ENCODE assay signal across 8 cellular contexts in the genomic region with DNA sequence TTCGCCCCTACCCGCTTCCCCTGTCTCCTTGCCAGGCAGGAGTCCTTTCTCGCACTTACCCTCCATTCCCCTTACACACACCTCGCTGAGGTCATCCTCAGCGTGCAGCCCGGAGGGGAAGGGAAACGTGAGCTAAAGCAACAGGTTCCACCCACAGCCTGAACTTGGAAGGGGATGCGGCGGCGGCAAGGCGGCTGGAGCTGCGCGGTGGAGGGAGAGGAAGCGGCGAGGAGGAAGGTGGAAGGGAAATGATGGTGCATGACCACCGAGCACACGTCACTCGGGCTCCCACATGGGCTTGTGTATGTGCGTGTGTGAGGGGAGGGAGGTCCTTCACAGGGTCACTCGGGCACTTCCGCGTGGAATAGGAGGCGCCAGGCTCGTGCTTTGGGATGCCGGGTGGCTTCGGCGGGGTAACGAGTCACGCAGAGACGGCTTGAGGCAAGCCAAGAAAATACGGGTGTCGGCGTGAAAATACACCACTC.
DNase-seq lines count a peak whose midpoint lies in the region; ATAC-seq and TF ChIP-seq lines count a peak whose summit lies in the region.

No MANE protein-coding gene starts in this region.

- peak; percentile 38 for ATAC-seq in GM19467 (IDR thresholded peaks at IDR 0.05; ENCODE audit: unreplicated experiment)
- peak; percentile 31 for ATAC-seq in HG03571 (IDR thresholded peaks at IDR 0.05; ENCODE audit: unreplicated experiment)
- ATAC-seq in stimulated activated naive CD8-positive, alpha-beta T cell treated with anti-CD3 and anti-CD28 coated beads, Interleukin-15, amount 100 ng/mL, for 72 hours, result peak; percentile 72
- ATAC-seq in GM21515 (IDR thresholded peaks at IDR 0.05; ENCODE audit: unreplicated experiment), result no peak

- peaks cover 25% of the 10 kb centered on the region for H3K4me1 Mint-ChIP-seq in stimulated activated naive CD8-positive, alpha-beta T cell treated with anti-CD3 and anti-CD28 coated beads, Interleukin-15, amount 100 ng/mL, for 72 hours

- H3K27ac ChIP-seq in SJSA1 (peak overlapping the region; percentile 94), liver (ENCODE audit: low read depth in 1 of 2, low read length in 2 of 2) (peak overlapping the region; percentile 88 to 98)

- H3K4me3 Mint-ChIP-seq in stimulated activated naive CD8-positive, alpha-beta T cell treated with anti-CD3 and anti-CD28 coated beads, Interleukin-15, amount 100 ng/mL, for 72 hours, result peak overlapping the region; percentile 77 to 78

- H3K27me3 ChIP-seq in SJSA1 (replicated peaks) (no peaks in the 10 kb centered on the region), liver (ENCODE audit: control insufficient read depth in 4 of 4, insufficient read depth in 4 of 4, low read length in 3 of 4) (no peaks in the 10 kb centered on the region)

- no peak for TF ChIP-seq RAD21 in liver (IDR thresholded peaks at IDR 0.05)

- peak overlapping the region; percentile 55 to 69 for H3K9ac ChIP-seq in liver (ENCODE audit: low read depth in 1 of 2, low read length in 2 of 2)

- WGBS in liver, result 5% methylated on average over 33 of the region's 33 CpGs

- H3K9me3 Mint-ChIP-seq in stimulated activated naive CD8-positive, alpha-beta T cell treated with anti-CD3 and anti-CD28 coated beads, Interleukin-15, amount 100 ng/mL, for 72 hours, result no peaks in the 10 kb centered on the region

- H3K4me3 ChIP-seq in SJSA1, result peak overlapping the region; percentile 70
- H3K4me3 ChIP-seq in liver (ENCODE audit: low read depth in 1 of 3, low read length in 3 of 3), result peak overlapping the region; percentile 81 to 89 (median 85)

- no peaks in the 10 kb centered on the region for H3K9me3 ChIP-seq in SJSA1 (replicated peaks)
- H3K9me3 ChIP-seq in liver (ENCODE audit: control insufficient read depth in 4 of 4, low read length in 3 of 4), result no peaks in the 10 kb centered on the region

- TF ChIP-seq CTCF in liver (IDR thresholded peaks at IDR 0.05; ENCODE audit: low read depth, low read length, missing input control), result no peak

- peaks cover 75% of the 10 kb centered on the region for H3K27me3 Mint-ChIP-seq in stimulated activated naive CD8-positive, alpha-beta T cell treated with anti-CD3 and anti-CD28 coated beads, Interleukin-15, amount 100 ng/mL, for 72 hours

- DNase-seq in DMS79 (lab: John Stamatoyannopoulos, UW), result peak; percentile 55
- DNase-seq in SJSA1 (ENCODE audit: low read depth in 1 of 2, low spot score in 2 of 2), result peak; percentile 87 to 90
- DNase-seq in dermis microvascular lymphatic vessel endothelial cell (ENCODE audit: low read depth in 2 of 2), result peak; percentile 93 to 96
- peak in 1 of 2 donors; percentile 36 for DNase-seq in stimulated activated naive CD8-positive, alpha-beta T cell treated with anti-CD3 and anti-CD28 coated beads, Interleukin-15, amount 100 ng/mL, for 72 hours

- peaks cover 40% of the 10 kb centered on the region for H3K4me1 ChIP-seq in SJSA1 (replicated peaks)
- H3K4me1 ChIP-seq in liver (ENCODE audit: control insufficient read depth in 4 of 4, insufficient read depth in 4 of 4, low read length in 3 of 4), result peaks cover 0 to 46% (median 27%) of the 10 kb centered on the region in 4 donors

- H3K36me3 ChIP-seq in SJSA1, result peaks cover 26% of the 10 kb centered on the region
- H3K36me3 ChIP-seq in liver (ENCODE audit: control insufficient read depth in 4 of 4, insufficient read depth in 3 of 4, low read depth in 1 of 4, low read length in 3 of 4), result no peaks in the 10 kb centered on the region

- H3K27ac Mint-ChIP-seq in stimulated activated naive CD8-positive, alpha-beta T cell treated with anti-CD3 and anti-CD28 coated beads, Interleukin-15, amount 100 ng/mL, for 72 hours, result no peak overlapping the region

TF ChIP-seq in liver, 16 proteins besides CTCF, POLR2A, EP300 and RAD21:
- TF ChIP-seq RXRA (IDR thresholded peaks at IDR 0.05), result peak in 1 of 2 donors; percentile 29
- TF ChIP-seq NR2F2 (IDR thresholded peaks at IDR 0.05), result peak; percentile 61
- TF ChIP-seq, protein P1, sequence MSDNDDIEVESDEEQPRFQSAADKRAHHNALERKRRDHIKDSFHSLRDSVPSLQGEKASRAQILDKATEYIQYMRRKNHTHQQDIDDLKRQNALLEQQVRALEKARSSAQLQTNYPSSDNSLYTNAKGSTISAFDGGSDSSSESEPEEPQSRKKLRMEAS (IDR thresholded peaks at IDR 0.05), result no peak
- TF ChIP-seq, protein P2, sequence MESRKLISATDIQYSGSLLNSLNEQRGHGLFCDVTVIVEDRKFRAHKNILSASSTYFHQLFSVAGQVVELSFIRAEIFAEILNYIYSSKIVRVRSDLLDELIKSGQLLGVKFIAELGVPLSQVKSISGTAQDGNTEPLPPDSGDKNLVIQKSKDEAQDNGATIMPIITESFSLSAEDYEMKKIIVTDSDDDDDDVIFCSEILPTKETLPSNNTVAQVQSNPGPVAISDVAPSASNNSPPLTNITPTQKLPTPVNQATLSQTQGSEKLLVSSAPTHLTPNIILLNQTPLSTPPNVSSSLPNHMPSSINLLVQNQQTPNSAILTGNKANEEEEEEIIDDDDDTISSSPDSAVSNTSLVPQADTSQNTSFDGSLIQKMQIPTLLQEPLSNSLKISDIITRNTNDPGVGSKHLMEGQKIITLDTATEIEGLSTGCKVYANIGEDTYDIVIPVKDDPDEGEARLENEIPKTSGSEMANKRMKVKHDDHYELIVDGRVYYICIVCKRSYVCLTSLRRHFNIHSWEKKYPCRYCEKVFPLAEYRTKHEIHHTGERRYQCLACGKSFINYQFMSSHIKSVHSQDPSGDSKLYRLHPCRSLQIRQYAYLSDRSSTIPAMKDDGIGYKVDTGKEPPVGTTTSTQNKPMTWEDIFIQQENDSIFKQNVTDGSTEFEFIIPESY (IDR thresholded peaks at IDR 0.05), result no peak
- no peak for TF ChIP-seq SP1 (IDR thresholded peaks at IDR 0.05)
